ENCODE assay signal across 19 cellular contexts in the genomic region with DNA sequence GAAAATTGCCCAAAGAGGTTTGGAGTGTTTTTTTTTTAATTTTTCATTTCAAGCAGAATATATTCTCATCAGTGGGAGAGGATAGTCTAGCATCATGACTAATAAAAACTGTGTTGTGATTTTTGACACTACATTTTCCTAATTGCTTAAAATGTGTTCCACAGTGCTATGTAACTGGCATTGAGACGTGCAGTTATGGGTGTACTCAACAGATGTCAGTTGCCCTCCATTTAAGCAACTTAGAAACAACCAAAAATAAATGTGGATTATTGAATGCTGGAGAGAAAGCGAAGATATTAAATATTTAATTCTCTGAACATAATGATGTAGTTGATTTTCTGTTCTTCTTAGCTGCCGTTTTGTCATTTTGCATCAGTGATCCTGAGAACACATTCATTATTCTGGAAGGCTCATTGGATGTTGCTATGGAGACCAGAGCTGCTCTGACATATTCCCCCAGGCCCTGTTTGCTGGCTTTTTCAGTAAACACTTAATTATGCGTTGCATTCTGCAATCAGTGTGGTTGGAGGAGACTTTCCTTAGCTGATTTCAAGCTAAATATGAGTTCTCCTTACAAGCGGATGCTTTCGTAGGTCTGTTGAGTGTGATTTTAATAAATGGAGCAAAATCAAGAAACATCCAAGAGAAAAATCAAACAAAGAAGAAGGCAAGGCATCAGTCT. TPM values are rescaled to one million over a fixed set of nuclear protein-coding genes. Genes with fewer than 3 reads are reported as not detected.
DNase-seq lines count a peak whose midpoint lies in the region; ATAC-seq and TF ChIP-seq lines count a peak whose summit lies in the region.
"Had no signal": no experiment of that assay in that cellular context is flagged by ENCODE, and none has a peak within 500 bp of the region (broad histone marks: within the 10 kb centered on the region; RNA-seq: fewer than 3 reads in every experiment).

No MANE protein-coding gene starts in this region.

- WGBS in lower leg skin, 2 donors, result 54 to 70% methylated on average over 6 of the region's 6 CpGs
- WGBS in psoas muscle, 3 donors, result 57 to 69% (median 60%) methylated on average over 6 of the region's 6 CpGs

- H3K4me1 Mint-ChIP-seq in brain, result peaks cover 74% of the 10 kb centered on the region
- H3K4me1 Mint-ChIP-seq: activated naive CD8-positive, alpha-beta T cell treated with anti-CD3 and anti-CD28 coated beads, Interleukin-2, amount 10 ng/mL, durations not matched to agents 7 days and 5 days; naive thymus-derived CD8-positive, alpha-beta T cell had no signal

- H3K27ac ChIP-seq in psoas muscle, result no peak overlapping the region
- H3K27ac ChIP-seq: HL-60, sigmoid colon, upper lobe of right lung had no signal

- H3K36me3 ChIP-seq in neuron (ENCODE audit: insufficient read depth, low read length) (no peaks in the 10 kb centered on the region), psoas muscle (ENCODE audit: insufficient read depth in 1 of 2, low read depth in 1 of 2) (no peaks in the 10 kb centered on the region)
- H3K36me3 ChIP-seq: sigmoid colon, upper lobe of right lung had no signal

- peak overlapping the region; percentile 85 to 97 (median 90) for H3K27ac Mint-ChIP-seq in brain
- H3K27ac Mint-ChIP-seq: activated naive CD8-positive, alpha-beta T cell treated with anti-CD3 and anti-CD28 coated beads, Interleukin-2, amount 10 ng/mL, durations not matched to agents 7 days and 5 days; effector memory CD8-positive, alpha-beta T cell; naive thymus-derived CD8-positive, alpha-beta T cell; WTC11 had no signal

- TF ChIP-seq POLR2A in lower leg skin (IDR thresholded peaks at IDR 0.05), result no peak

- H3K27me3 ChIP-seq in neuron (ENCODE audit: insufficient read depth, low read length), result no peaks in the 10 kb centered on the region
- peaks cover 0 to 6% (median 0%) of the 10 kb centered on the region in 3 donors for H3K27me3 ChIP-seq in psoas muscle (ENCODE audit: insufficient read depth in 3 of 3, low read length in 2 of 3)

- DNase-seq in NCI-H2107 treated with DMSO at 0.1 percent for 48 hours (lab: John Stamatoyannopoulos, UW; ENCODE audit: unreplicated experiment) (peak; percentile 23), NCI-H2107 (lab: John Stamatoyannopoulos, UW) (no peak), NCI-H1417 treated with DMSO at 0.1 percent for 48 hours (lab: John Stamatoyannopoulos, UW) (peak; percentile 46), left ventricle myocardium superior (no peak), lower leg skin (ENCODE audit: low spot score in 2 of 2) (no peak), psoas muscle (no peak)
- DNase-seq: activated CD4-positive, alpha-beta T cell treated with anti-CD3 and anti-CD28 coated beads, Interleukin-2, amount 50 U/mL, for 48 hours; activated CD8-positive, alpha-beta memory T cell treated with anti-CD3 and anti-CD28 coated beads, Interleukin-2, amount 50 U/mL, for 48 hours; activated naive CD8-positive, alpha-beta T cell treated with anti-CD3 and anti-CD28 coated beads, Interleukin-2, amount 10 ng/mL, durations not matched to agents 7 days and 5 days; Calu3; effector memory CD8-positive, alpha-beta T cell; naive thymus-derived CD8-positive, alpha-beta T cell; NCI-H187 treated with DMSO at 0.1 percent for 48 hours; sigmoid colon; upper lobe of right lung had no signal

- no peaks in the 10 kb centered on the region for H3K9me3 Mint-ChIP-seq in brain
- H3K9me3 Mint-ChIP-seq: activated naive CD8-positive, alpha-beta T cell treated with anti-CD3 and anti-CD28 coated beads, Interleukin-2, amount 10 ng/mL, durations not matched to agents 7 days and 5 days; effector memory CD8-positive, alpha-beta T cell; naive thymus-derived CD8-positive, alpha-beta T cell; WTC11 had no signal

- H3K36me3 Mint-ChIP-seq in brain, result no peaks in the 10 kb centered on the region
- H3K36me3 Mint-ChIP-seq: activated naive CD8-positive, alpha-beta T cell treated with anti-CD3 and anti-CD28 coated beads, Interleukin-2, amount 10 ng/mL, durations not matched to agents 7 days and 5 days; naive thymus-derived CD8-positive, alpha-beta T cell; WTC11 had no signal

- H3K4me1 ChIP-seq in neuron (ENCODE audit: insufficient read depth, low read length) (peaks cover 17% of the 10 kb centered on the region), psoas muscle (no peaks in the 10 kb centered on the region)
- H3K4me1 ChIP-seq: sigmoid colon, upper lobe of right lung had no signal

- ATAC-seq in left ventricle myocardium superior (no peak), psoas muscle (no peak)
- ATAC-seq: effector memory CD8-positive, alpha-beta T cell; naive thymus-derived CD8-positive, alpha-beta T cell; upper lobe of right lung; WTC11 had no signal

- H3K4me3 ChIP-seq in neuron (ENCODE audit: low read length) (no peak overlapping the region), lower leg skin (ENCODE audit: low read depth, poor library complexity, severe bottlenecking) (no peak overlapping the region), psoas muscle (no peak overlapping the region)
- H3K4me3 ChIP-seq: sigmoid colon, upper lobe of right lung had no signal

- intact Hi-C loops in left ventricle myocardium superior (cut with micrococcal nuclease) (no loop called here), lower leg skin (cut with DNase I; ENCODE audit: low total_unique reads) (no loop called here), psoas muscle (cut with DNase I) (no loop called here)

- peak overlapping the region; percentile 34 to 79 (median 75) for H3K4me3 Mint-ChIP-seq in brain
- H3K4me3 Mint-ChIP-seq: activated naive CD8-positive, alpha-beta T cell treated with anti-CD3 and anti-CD28 coated beads, Interleukin-2, amount 10 ng/mL, durations not matched to agents 7 days and 5 days; effector memory CD8-positive, alpha-beta T cell; naive thymus-derived CD8-positive, alpha-beta T cell; WTC11 had no signal

- H3K9me3 ChIP-seq in neuron (ENCODE audit: low read length) (no peaks in the 10 kb centered on the region), psoas muscle (no peaks in the 10 kb centered on the region)
- H3K9me3 ChIP-seq: sigmoid colon, upper lobe of right lung had no signal

- peak overlapping the region; percentile 21 for H2AFZ ChIP-seq in neuron (ENCODE audit: low read depth, low read length)

- H3K27me3 Mint-ChIP-seq in brain, result peaks cover 3% of the 10 kb centered on the region

- TF ChIP-seq CTCF in brain (conservative IDR thresholded peaks at IDR 0.05) (no peak), lower leg skin (IDR thresholded peaks at IDR 0.05) (no peak), psoas muscle (IDR thresholded peaks at IDR 0.05) (no peak)

RNA-seq across cellular contexts. Expression of gene NUDT7, which starts 38.3 kb away (rescaled TPM):
- polyA plus RNA-seq in brain (ENCODE audit: insufficient read depth, low read depth, low replicate concordance), result 11.3 TPM
- total RNA-seq in left ventricle myocardium superior, result 41.2 TPM
- 10 to 100 TPM; 10.3 to 16.0 (median 12.0) TPM for total RNA-seq in lower leg skin
- total RNA-seq in psoas muscle, result 1 to 10 TPM; 2.3 to 8.3 (median 4.1) TPM
- polyA plus RNA-seq in psoas muscle, result 1 to 10 TPM; 3.8 to 7.8 (median 5.6) TPM

Comparison
In these comparisons a context has a peak if more than half of its experiments do, and no peak if none do; other contexts are left out.
1. DNase-seq: peak in NCI-H2107 treated with DMSO at 0.1 percent for 48 hours (single experiment) and NCI-H1417 treated with DMSO at 0.1 percent for 48 hours (single experiment); none in NCI-H2107 (single experiment), left ventricle myocardium superior (single experiment), lower leg skin (0 of 2) and psoas muscle (0 of 2).